ENCODE assay signal across 1 cellular context in genomic region chr12:120086801-120087621, GRCh38.
TF ChIP-seq lines count a peak whose summit lies in the region.

No MANE protein-coding gene starts in this region.

TF ChIP-seq in HEK293, 187 proteins besides CTCF, POLR2A, EP300 and RAD21 (continued from another document):
- TF ChIP-seq ZBTB6 (tag by site-specific recombination; IDR thresholded peaks at IDR 0.05) (peak; percentile 82; the same call in 1 of the 2 replicates), ZBTB10 (tag by site-specific recombination; IDR thresholded peaks at IDR 0.05) (peak; percentile 94), TRIM28 (IDR thresholded peaks at IDR 0.05; ENCODE audit: borderline replicate concordance, low read length) (peak; percentile 83; the same call in 1 of the 2 replicates), ZBTB8A (tag by site-specific recombination; IDR thresholded peaks at IDR 0.05) (peak; percentile 99), ZNF561 (tag by site-specific recombination; IDR thresholded peaks at IDR 0.05; ENCODE audit: borderline replicate concordance) (peak; percentile 36; the same call in 1 of the 2 replicates), IKZF3 (tag by site-specific recombination; IDR thresholded peaks at IDR 0.05) (peak; percentile 78), GLI2 (tag by site-specific recombination; IDR thresholded peaks at IDR 0.05; ENCODE audit: borderline replicate concordance, low read depth) (no peak), ZNF658 (tag by site-specific recombination; IDR thresholded peaks at IDR 0.05) (no peak), ZBTB26 (tag by site-specific recombination; optimal IDR thresholded peaks at IDR 0.05) (peak; percentile 60), ZNF677 (tag by site-specific recombination; IDR thresholded peaks at IDR 0.05) (no peak), KLF1 (tag by site-specific recombination; IDR thresholded peaks at IDR 0.05) (peak; percentile 54), ZNF629 (tag by site-specific recombination; IDR thresholded peaks at IDR 0.05) (peak; percentile 95), ZNF664 (tag by site-specific recombination; IDR thresholded peaks at IDR 0.05) (no peak), ZNF19 (tag by site-specific recombination; IDR thresholded peaks at IDR 0.05; ENCODE audit: low read depth) (no peak), REST (tag by site-specific recombination; IDR thresholded peaks at IDR 0.05) (0 out of 2 replicates have a peak, but pooled peaks have one; percentile 20), ZNF830 (tag by site-specific recombination; IDR thresholded peaks at IDR 0.05; ENCODE audit: low read depth) (no peak), SP3 (tag by site-specific recombination; IDR thresholded peaks at IDR 0.05) (peak; percentile 82), ZBTB44 (tag by site-specific recombination; IDR thresholded peaks at IDR 0.05) (peak; percentile 67), ZNF660 (tag by site-specific recombination; IDR thresholded peaks at IDR 0.05) (peak; percentile 95), ZNF335 (tag by site-specific recombination; conservative IDR thresholded peaks at IDR 0.05) (peak; percentile 98), KLF7 (tag by site-specific recombination; IDR thresholded peaks at IDR 0.05; ENCODE audit: borderline replicate concordance) (no peak), SP2 (tag by site-specific recombination; IDR thresholded peaks at IDR 0.05) (peak; percentile 98), ZNF24 (tag by site-specific recombination; IDR thresholded peaks at IDR 0.05) (peak; percentile 92; the same call in 1 of the 2 replicates), ZNF580 (tag by site-specific recombination; IDR thresholded peaks at IDR 0.05) (0 out of 2 replicates have a peak, but pooled peaks have one; percentile 14), ZNF654 (tag by site-specific recombination; IDR thresholded peaks at IDR 0.05; ENCODE audit: low read depth) (peak; percentile 52), KLF10 (tag by site-specific recombination; IDR thresholded peaks at IDR 0.05) (peak; percentile 91), ZNF600 (tag by site-specific recombination; IDR thresholded peaks at IDR 0.05) (peak; percentile 61), ZBTB17 (tag by site-specific recombination; IDR thresholded peaks at IDR 0.05) (peak; percentile 97), ZNF610 (tag by site-specific recombination; IDR thresholded peaks at IDR 0.05; ENCODE audit: borderline replicate concordance) (peak; percentile 64; the same call in 1 of the 2 replicates), ZNF394 (tag by site-specific recombination; IDR thresholded peaks at IDR 0.05; ENCODE audit: borderline replicate concordance) (peak; percentile 77; the same call in 1 of the 2 replicates), ZNF639 (tag by site-specific recombination; IDR thresholded peaks at IDR 0.05) (peak; percentile 86; the same call in 1 of the 2 replicates), ZFHX2 (tag by site-specific recombination; conservative IDR thresholded peaks at IDR 0.05) (peak; percentile 64), INSM2 (tag by site-specific recombination; IDR thresholded peaks at IDR 0.05) (peak; percentile 96), SP7 (tag by site-specific recombination; IDR thresholded peaks at IDR 0.05) (peak; percentile 92), SETDB1 (IDR thresholded peaks at IDR 0.05; ENCODE audit: insufficient read length, low read length) (no peak)
